ENCODE assay signal across 1 cellular context in the genomic region with DNA sequence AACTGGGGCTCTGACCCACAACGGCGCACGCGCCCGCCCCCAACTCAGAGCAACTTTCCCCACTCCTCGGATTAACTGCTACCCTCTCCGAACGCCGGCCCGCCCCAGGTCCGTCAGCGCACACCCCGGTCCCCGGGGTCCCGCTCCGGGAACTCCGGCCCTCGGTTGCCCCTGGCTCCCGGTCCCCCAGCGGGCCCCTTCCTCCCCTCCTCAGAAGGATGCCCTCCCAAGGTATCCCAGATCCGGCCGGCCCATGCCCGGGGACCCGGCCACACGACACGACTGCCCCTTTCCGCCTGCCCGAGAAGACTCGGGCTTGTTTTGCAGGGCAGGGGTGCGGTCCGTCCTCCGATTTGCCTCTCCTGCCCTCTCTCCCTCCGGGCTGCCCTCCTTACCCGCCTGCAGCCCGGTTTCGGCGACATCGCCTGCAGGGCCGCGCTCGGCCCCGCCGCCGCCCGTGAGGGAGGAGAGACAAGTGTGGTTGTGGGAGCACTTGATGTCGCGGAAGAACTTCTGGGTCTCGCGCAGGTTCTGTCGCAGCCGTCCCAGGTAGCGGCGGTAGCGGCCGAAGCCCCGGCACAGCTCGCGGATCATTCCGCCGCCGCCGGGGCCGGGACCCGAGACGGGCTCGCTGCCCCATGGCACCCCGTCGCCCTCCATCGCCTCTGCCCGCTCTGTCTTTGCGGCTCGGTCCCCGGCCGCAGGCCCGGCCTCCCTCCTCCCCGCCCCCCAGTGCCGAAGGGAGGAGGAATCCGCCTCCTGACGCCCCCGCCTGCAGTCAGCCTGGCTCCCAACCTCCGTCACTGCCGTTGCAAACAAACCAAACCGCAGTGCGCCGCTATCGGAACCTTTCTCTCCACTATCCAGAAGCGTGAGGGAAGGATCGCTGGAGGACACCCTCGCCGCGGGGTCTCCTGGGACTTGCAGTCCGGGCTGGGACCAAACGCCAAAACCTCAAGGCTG.
TF ChIP-seq lines count a peak whose summit lies in the region.

A gene with protein sequence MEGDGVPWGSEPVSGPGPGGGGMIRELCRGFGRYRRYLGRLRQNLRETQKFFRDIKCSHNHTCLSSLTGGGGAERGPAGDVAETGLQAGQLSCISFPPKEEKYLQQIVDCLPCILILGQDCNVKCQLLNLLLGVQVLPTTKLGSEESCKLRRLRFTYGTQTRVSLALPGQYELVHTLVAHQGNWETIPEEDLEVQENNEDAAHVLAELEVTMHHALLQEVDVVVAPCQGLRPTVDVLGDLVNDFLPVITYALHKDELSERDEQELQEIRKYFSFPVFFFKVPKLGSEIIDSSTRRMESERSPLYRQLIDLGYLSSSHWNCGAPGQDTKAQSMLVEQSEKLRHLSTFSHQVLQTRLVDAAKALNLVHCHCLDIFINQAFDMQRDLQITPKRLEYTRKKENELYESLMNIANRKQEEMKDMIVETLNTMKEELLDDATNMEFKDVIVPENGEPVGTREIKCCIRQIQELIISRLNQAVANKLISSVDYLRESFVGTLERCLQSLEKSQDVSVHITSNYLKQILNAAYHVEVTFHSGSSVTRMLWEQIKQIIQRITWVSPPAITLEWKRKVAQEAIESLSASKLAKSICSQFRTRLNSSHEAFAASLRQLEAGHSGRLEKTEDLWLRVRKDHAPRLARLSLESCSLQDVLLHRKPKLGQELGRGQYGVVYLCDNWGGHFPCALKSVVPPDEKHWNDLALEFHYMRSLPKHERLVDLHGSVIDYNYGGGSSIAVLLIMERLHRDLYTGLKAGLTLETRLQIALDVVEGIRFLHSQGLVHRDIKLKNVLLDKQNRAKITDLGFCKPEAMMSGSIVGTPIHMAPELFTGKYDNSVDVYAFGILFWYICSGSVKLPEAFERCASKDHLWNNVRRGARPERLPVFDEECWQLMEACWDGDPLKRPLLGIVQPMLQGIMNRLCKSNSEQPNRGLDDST (minus strand): TSS at position 827 of the 963 bp plus-strand sequence. CDS start 167 bp downstream, at position 660.

TF ChIP-seq in HepG2, 621 proteins besides CTCF, POLR2A, EP300 and RAD21 (continued from another document and continues in another):
- TF ChIP-seq PATZ1 (CRISPR knock-in tag; IDR thresholded peaks at IDR 0.05) (peak; percentile 95), ZFP36 (IDR thresholded peaks at IDR 0.05; ENCODE audit: borderline replicate concordance, low read depth, low read length, partially characterized antibody) (no peak), ZNF674 (CRISPR knock-in tag; IDR thresholded peaks at IDR 0.05; ENCODE audit: low read depth) (no peak), ZNF333 (CRISPR knock-in tag; IDR thresholded peaks at IDR 0.05; ENCODE audit: borderline replicate concordance) (peak; percentile 95), XBP1 (CRISPR knock-in tag; IDR thresholded peaks at IDR 0.05) (no peak), ZNF432 (CRISPR knock-in tag; IDR thresholded peaks at IDR 0.05; ENCODE audit: borderline replicate concordance) (no peak), SMARCC2 (IDR thresholded peaks at IDR 0.05) (no peak), ZBTB3 (CRISPR knock-in tag; IDR thresholded peaks at IDR 0.05; ENCODE audit: borderline replicate concordance, low read depth) (no peak), IKZF1 (IDR thresholded peaks at IDR 0.05) (no peak), ZBTB43 (CRISPR knock-in tag; conservative IDR thresholded peaks at IDR 0.05) (0 out of 2 replicates have a peak, but pooled peaks have one; percentile 23), NFE2L1 (CRISPR knock-in tag; IDR thresholded peaks at IDR 0.05; ENCODE audit: borderline replicate concordance) (no peak), ZNF556 (CRISPR knock-in tag; IDR thresholded peaks at IDR 0.05; ENCODE audit: borderline replicate concordance) (peak; percentile 88; the same call in 1 of the 2 replicates), ZZZ3 (CRISPR knock-in tag; IDR thresholded peaks at IDR 0.05; ENCODE audit: borderline replicate concordance) (peak; percentile 72; the same call in 1 of the 2 replicates), SATB2 (CRISPR knock-in tag; IDR thresholded peaks at IDR 0.05) (no peak; the same call in 1 of the 2 replicates), ZBTB38 (CRISPR knock-in tag; IDR thresholded peaks at IDR 0.05) (peak; percentile 74), SALL1 (CRISPR knock-in tag; IDR thresholded peaks at IDR 0.05) (peak; percentile 76), BORCS8-MEF2B (CRISPR knock-in tag; IDR thresholded peaks at IDR 0.05) (peak; percentile 61; the same call in 1 of the 2 replicates), KLF13 (CRISPR knock-in tag; IDR thresholded peaks at IDR 0.05) (no peak), XRCC5 (optimal IDR thresholded peaks at IDR 0.05; ENCODE audit: low read length) (peak; percentile 99), HIVEP1 (CRISPR knock-in tag; IDR thresholded peaks at IDR 0.05) (peak; percentile 78), FOXP1 (IDR thresholded peaks at IDR 0.05) (no peak), FOXP1 (CRISPR knock-in tag; IDR thresholded peaks at IDR 0.05) (no peak), ZNF563 (CRISPR knock-in tag; IDR thresholded peaks at IDR 0.05) (peak; percentile 86), ETV6 (CRISPR knock-in tag; conservative IDR thresholded peaks at IDR 0.05) (peak; percentile 71; the same call in 1 of the 2 replicates), KAT8 (CRISPR knock-in tag; IDR thresholded peaks at IDR 0.05) (peak; percentile 94), ZNF558 (CRISPR knock-in tag; IDR thresholded peaks at IDR 0.05; ENCODE audit: borderline replicate concordance) (no peak), ZFAT (CRISPR knock-in tag; conservative IDR thresholded peaks at IDR 0.05) (no peak), TBX2 (CRISPR knock-in tag; IDR thresholded peaks at IDR 0.05; ENCODE audit: borderline replicate concordance) (peak; percentile 74), ZNF292 (CRISPR knock-in tag; IDR thresholded peaks at IDR 0.05; ENCODE audit: borderline replicate concordance, low read depth) (no peak), YEATS2 (CRISPR knock-in tag; IDR thresholded peaks at IDR 0.05; ENCODE audit: borderline replicate concordance) (peak; percentile 92), AHR (CRISPR knock-in tag; IDR thresholded peaks at IDR 0.05) (peak; percentile 78; the same call in 1 of the 2 replicates), HNRNPL (IDR thresholded peaks at IDR 0.05; ENCODE audit: low read depth, low read length) (peak; percentile 59; the same call in 1 of the 2 replicates), ZNF800 (CRISPR knock-in tag; IDR thresholded peaks at IDR 0.05) (peak; percentile 81), ZNF788 (CRISPR knock-in tag; IDR thresholded peaks at IDR 0.05; ENCODE audit: borderline replicate concordance) (peak; percentile 91), ZNF3 (CRISPR knock-in tag; IDR thresholded peaks at IDR 0.05) (no peak), SYNCRIP (IDR thresholded peaks at IDR 0.05; ENCODE audit: insufficient read depth, low read depth, low read length) (no peak), RXRA (CRISPR knock-in tag; IDR thresholded peaks at IDR 0.05) (peak; percentile 79), CAMTA2 (CRISPR knock-in tag; IDR thresholded peaks at IDR 0.05; ENCODE audit: borderline replicate concordance) (no peak), ZNF326 (CRISPR knock-in tag; IDR thresholded peaks at IDR 0.05; ENCODE audit: borderline replicate concordance) (no peak), ZNF552 (CRISPR knock-in tag; IDR thresholded peaks at IDR 0.05; ENCODE audit: borderline replicate concordance) (peak; percentile 71; the same call in 1 of the 2 replicates), ZNF460 (CRISPR knock-in tag; IDR thresholded peaks at IDR 0.05; ENCODE audit: borderline replicate concordance) (no peak; the same call in 1 of the 2 replicates), AGO2 (optimal IDR thresholded peaks at IDR 0.05; ENCODE audit: low read depth, low read length) (peak; percentile 85), ZNF883 (CRISPR knock-in tag; IDR thresholded peaks at IDR 0.05; ENCODE audit: not compliant biosample characterization) (peak; percentile 25), GABPB1 (CRISPR knock-in tag; IDR thresholded peaks at IDR 0.05) (peak; percentile 95), ZNF737 (CRISPR knock-in tag; IDR thresholded peaks at IDR 0.05; ENCODE audit: borderline replicate concordance) (no peak), ADNP (CRISPR knock-in tag; IDR thresholded peaks at IDR 0.05) (no peak), KLF12 (CRISPR knock-in tag; IDR thresholded peaks at IDR 0.05; ENCODE audit: borderline replicate concordance) (0 out of 2 replicates have a peak, but pooled peaks have one; percentile 6)
- TF ChIP-seq, protein P1, sequence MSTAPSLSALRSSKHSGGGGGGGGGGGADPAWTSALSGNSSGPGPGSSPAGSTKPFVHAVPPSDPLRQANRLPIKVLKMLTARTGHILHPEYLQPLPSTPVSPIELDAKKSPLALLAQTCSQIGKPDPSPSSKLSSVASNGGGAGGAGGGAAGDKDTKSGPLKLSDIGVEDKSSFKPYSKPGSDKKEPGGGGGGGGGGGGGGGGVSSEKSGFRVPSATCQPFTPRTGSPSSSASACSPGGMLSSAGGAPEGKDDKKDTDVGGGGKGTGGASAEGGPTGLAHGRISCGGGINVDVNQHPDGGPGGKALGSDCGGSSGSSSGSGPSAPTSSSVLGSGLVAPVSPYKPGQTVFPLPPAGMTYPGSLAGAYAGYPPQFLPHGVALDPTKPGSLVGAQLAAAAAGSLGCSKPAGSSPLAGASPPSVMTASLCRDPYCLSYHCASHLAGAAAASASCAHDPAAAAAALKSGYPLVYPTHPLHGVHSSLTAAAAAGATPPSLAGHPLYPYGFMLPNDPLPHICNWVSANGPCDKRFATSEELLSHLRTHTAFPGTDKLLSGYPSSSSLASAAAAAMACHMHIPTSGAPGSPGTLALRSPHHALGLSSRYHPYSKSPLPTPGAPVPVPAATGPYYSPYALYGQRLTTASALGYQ (CRISPR knock-in tag; IDR thresholded peaks at IDR 0.05): 0 out of 2 replicates have a peak, but pooled peaks have one; percentile 34
- TF ChIP-seq, protein P2, sequence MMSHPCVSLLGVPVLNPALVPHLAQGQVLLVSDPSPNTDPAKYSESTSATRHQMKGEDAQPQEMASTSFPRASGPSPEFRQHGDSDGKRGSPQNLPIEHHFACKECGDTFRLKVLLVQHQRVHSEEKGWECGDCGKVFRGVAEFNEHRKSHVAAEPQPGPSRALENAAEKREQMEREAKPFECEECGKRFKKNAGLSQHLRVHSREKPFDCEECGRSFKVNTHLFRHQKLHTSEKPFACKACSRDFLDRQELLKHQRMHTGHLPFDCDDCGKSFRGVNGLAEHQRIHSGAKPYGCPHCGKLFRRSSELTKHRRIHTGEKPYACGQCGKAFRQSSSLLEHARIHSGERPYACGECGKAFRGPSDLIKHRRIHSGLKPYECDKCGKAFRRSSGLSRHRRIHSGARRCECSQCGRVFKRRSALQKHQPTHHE (CRISPR knock-in tag; IDR thresholded peaks at IDR 0.05; ENCODE audit: borderline replicate concordance): no peak
- TF ChIP-seq, protein P3, sequence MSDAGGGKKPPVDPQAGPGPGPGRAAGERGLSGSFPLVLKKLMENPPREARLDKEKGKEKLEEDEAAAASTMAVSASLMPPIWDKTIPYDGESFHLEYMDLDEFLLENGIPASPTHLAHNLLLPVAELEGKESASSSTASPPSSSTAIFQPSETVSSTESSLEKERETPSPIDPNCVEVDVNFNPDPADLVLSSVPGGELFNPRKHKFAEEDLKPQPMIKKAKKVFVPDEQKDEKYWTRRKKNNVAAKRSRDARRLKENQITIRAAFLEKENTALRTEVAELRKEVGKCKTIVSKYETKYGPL (CRISPR knock-in tag; IDR thresholded peaks at IDR 0.05): 0 out of 2 replicates have a peak, but pooled peaks have one; percentile 18
- TF ChIP-seq, protein P4, sequence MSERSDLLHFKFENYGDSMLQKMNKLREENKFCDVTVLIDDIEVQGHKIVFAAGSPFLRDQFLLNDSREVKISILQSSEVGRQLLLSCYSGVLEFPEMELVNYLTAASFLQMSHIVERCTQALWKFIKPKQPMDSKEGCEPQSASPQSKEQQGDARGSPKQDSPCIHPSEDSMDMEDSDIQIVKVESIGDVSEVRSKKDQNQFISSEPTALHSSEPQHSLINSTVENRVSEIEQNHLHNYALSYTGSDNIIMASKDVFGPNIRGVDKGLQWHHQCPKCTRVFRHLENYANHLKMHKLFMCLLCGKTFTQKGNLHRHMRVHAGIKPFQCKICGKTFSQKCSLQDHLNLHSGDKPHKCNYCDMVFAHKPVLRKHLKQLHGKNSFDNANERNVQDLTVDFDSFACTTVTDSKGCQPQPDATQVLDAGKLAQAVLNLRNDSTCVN (CRISPR knock-in tag; IDR thresholded peaks at IDR 0.05; ENCODE audit: borderline replicate concordance): peak; percentile 39; the same call in 1 of the 2 replicates
